In the genomic region with DNA sequence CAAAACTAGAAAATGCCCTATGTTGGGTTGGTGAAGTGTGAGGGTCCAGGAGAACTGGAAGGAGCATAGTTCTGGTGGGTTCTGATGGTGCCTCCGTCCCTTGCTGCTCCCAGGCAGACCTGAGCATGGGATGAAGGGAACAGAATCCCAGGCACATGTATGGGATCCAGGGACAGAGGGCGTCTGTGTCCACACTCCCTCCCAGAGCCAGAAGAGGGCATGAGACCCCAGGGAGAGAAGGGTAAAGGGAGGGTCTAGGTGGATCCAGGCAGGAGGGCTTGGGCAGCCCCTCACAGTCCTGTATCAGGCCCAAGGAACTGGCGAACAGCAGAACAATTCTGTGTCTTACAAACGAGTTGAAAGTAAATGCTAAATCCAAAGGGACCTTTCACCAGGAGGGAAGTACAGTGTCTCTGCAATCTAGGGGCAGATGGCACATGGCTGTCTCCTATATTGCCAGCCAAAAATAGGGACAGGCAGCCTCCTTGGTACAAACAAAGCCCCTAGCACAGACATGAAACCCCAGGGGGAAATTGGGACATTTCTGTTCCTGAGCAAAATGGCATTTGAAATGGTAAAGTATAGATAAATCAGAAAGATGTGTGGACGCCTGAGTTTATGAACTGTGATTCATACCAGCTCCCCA, we compare ENCODE assay signal across 18 cellular contexts. TPM values are rescaled to one million over a fixed set of nuclear protein-coding genes. Genes with fewer than 3 reads are reported as not detected.
A peak's percentile ranks its signal among the peaks of the same experiment; 100 is the strongest.
DNase-seq lines count a peak whose midpoint lies in the region; ATAC-seq and TF ChIP-seq lines count a peak whose summit lies in the region.
"Had no signal": no experiment of that assay in that cellular context is flagged by ENCODE, and none has a peak within 500 bp of the region (broad histone marks: within the 10 kb centered on the region; RNA-seq: fewer than 3 reads in every experiment).

No MANE protein-coding gene starts in this region.

- no peaks in the 10 kb centered on the region for H3K36me3 Mint-ChIP-seq in activated CD4-positive, alpha-beta T cell treated with anti-CD3 and anti-CD28 coated beads, Interleukin-2, amount 10 ng/mL, durations not matched to agents 24 days and 14 days (ENCODE audit: low read depth)
- no peaks in the 10 kb centered on the region for H3K36me3 Mint-ChIP-seq in progenitor cell of endocrine pancreas (ENCODE audit: insufficient read depth)
- H3K36me3 Mint-ChIP-seq: stimulated activated memory B cell treated with anti-CD40 and anti-IgM and Interleukin-4, amounts not matched to agents 10 μg/mL and 1 μg/mL and 100 μg/mL, for 72 hours had no signal

- peak overlapping the region; percentile 46 for H3K27ac Mint-ChIP-seq in activated CD4-positive, alpha-beta T cell treated with anti-CD3 and anti-CD28 coated beads, Interleukin-2, amount 10 ng/mL, durations not matched to agents 24 days and 14 days
- H3K27ac Mint-ChIP-seq in progenitor cell of endocrine pancreas = no peak overlapping the region
- H3K27ac Mint-ChIP-seq: stimulated activated memory B cell treated with anti-CD40 and anti-IgM and Interleukin-4, amounts not matched to agents 10 μg/mL and 1 μg/mL and 100 μg/mL, for 72 hours had no signal

- no peaks in the 10 kb centered on the region for H3K27me3 Mint-ChIP-seq in activated CD4-positive, alpha-beta T cell treated with anti-CD3 and anti-CD28 coated beads, Interleukin-2, amount 10 ng/mL, durations not matched to agents 24 days and 14 days
- peaks cover 65% of the 10 kb centered on the region for H3K27me3 Mint-ChIP-seq in progenitor cell of endocrine pancreas

- no peak overlapping the region for H3K4me3 Mint-ChIP-seq in activated CD4-positive, alpha-beta T cell treated with anti-CD3 and anti-CD28 coated beads, Interleukin-2, amount 10 ng/mL, durations not matched to agents 24 days and 14 days
- H3K4me3 Mint-ChIP-seq in progenitor cell of endocrine pancreas (ENCODE audit: low read depth) = no peak overlapping the region
- H3K4me3 Mint-ChIP-seq: stimulated activated memory B cell treated with anti-CD40 and anti-IgM and Interleukin-4, amounts not matched to agents 10 μg/mL and 1 μg/mL and 100 μg/mL, for 72 hours had no signal

- DNase-seq in activated CD4-positive, alpha-beta T cell treated with anti-CD3 and anti-CD28 coated beads, Interleukin-2, amount 10 ng/mL, durations not matched to agents 24 days and 14 days = no peak
- no peak for DNase-seq in activated CD4-positive, alpha-beta T cell treated with anti-CD3 and anti-CD28 coated beads, Interleukin-2, amount 50 U/mL, for 48 hours
- peak; percentile 23 for DNase-seq in HuH-7.5 (ENCODE audit: low spot score)
- DNase-seq in cerebellum (ENCODE audit: low spot score) = peak; percentile 46
- DNase-seq in progenitor cell of endocrine pancreas (ENCODE audit: low spot score, unreplicated experiment) = no peak
- DNase-seq in central memory CD4-positive, alpha-beta T cell = no peak
- DNase-seq: activated gamma-delta T cell treated with Interleukin-2 at 50 U/mL for 16 hours; body of pancreas; effector CD8-positive, alpha-beta T cell; mesenchymal stem cell; sigmoid colon had no signal

- peaks cover 21% of the 10 kb centered on the region for H3K4me1 Mint-ChIP-seq in activated CD4-positive, alpha-beta T cell treated with anti-CD3 and anti-CD28 coated beads, Interleukin-2, amount 10 ng/mL, durations not matched to agents 24 days and 14 days
- H3K4me1 Mint-ChIP-seq in progenitor cell of endocrine pancreas (ENCODE audit: low read depth) = no peaks in the 10 kb centered on the region

- no peaks in the 10 kb centered on the region for H3K9me3 Mint-ChIP-seq in activated CD4-positive, alpha-beta T cell treated with anti-CD3 and anti-CD28 coated beads, Interleukin-2, amount 10 ng/mL, durations not matched to agents 24 days and 14 days
- no peaks in the 10 kb centered on the region for H3K9me3 Mint-ChIP-seq in progenitor cell of endocrine pancreas (ENCODE audit: low read depth)

- ATAC-seq in HG02840 (IDR thresholded peaks at IDR 0.05; ENCODE audit: low FRiP score, unreplicated experiment) = no peak
- ATAC-seq in GM19328 (IDR thresholded peaks at IDR 0.05; ENCODE audit: unreplicated experiment) = no peak
- ATAC-seq: body of pancreas; stimulated activated memory B cell treated with anti-CD40 and anti-IgM and Interleukin-4, amounts not matched to agents 10 μg/mL and 1 μg/mL and 100 μg/mL, for 72 hours had no signal

- TF ChIP-seq CTCF in progenitor cell of endocrine pancreas (IDR thresholded peaks at IDR 0.05; ENCODE audit: unreplicated experiment) = peak; percentile 43

- intact Hi-C loops in activated CD4-positive, alpha-beta T cell treated with anti-CD3 and anti-CD28 coated beads, Interleukin-2, amount 10 ng/mL, durations not matched to agents 24 days and 14 days (cut with micrococcal nuclease) = no loop called here

RNA-seq across cellular contexts. Expression of gene BPIFA1, which starts 2.5 kb away (rescaled TPM):
- total RNA-seq in activated CD4-positive, alpha-beta T cell treated with anti-CD3 and anti-CD28 coated beads, Interleukin-2, amount 10 ng/mL, durations not matched to agents 24 days and 14 days = not detected in 2 replicates
- not detected for total RNA-seq in cerebellum
- total RNA-seq in progenitor cell of endocrine pancreas = not detected in 2 replicates
- total RNA-seq: body of pancreas, fibroblast of villous mesenchyme, LHCN-M2, sigmoid colon, SJSA1, vagina had no signal

RNA-seq across cellular contexts. Expression of gene BPIFA3, which starts 16.1 kb away (rescaled TPM):
- not detected in 2 replicates for total RNA-seq in activated CD4-positive, alpha-beta T cell treated with anti-CD3 and anti-CD28 coated beads, Interleukin-2, amount 10 ng/mL, durations not matched to agents 24 days and 14 days
- total RNA-seq in cerebellum = not detected
- total RNA-seq in progenitor cell of endocrine pancreas = not detected in 2 replicates
- total RNA-seq: body of pancreas, fibroblast of villous mesenchyme, LHCN-M2, sigmoid colon, SJSA1, vagina had no signal

RNA-seq across cellular contexts. Expression of gene BPIFB1, which starts 49.8 kb away (rescaled TPM):
- total RNA-seq in activated CD4-positive, alpha-beta T cell treated with anti-CD3 and anti-CD28 coated beads, Interleukin-2, amount 10 ng/mL, durations not matched to agents 24 days and 14 days = not detected in 2 replicates
- total RNA-seq in cerebellum (0.45 TPM), progenitor cell of endocrine pancreas (not detected in 2 replicates)
- total RNA-seq: body of pancreas, fibroblast of villous mesenchyme, LHCN-M2, sigmoid colon, SJSA1, vagina had no signal

Comparison
In these comparisons a context has a peak if more than half of its experiments do, and no peak if none do; other contexts are left out.
1. DNase-seq: peak in HuH-7.5 (single experiment) and cerebellum (single experiment); none in activated CD4-positive, alpha-beta T cell treated with anti-CD3 and anti-CD28 coated beads, Interleukin-2, amount 10 ng/mL, durations not matched to agents 24 days and 14 days (single experiment), activated CD4-positive, alpha-beta T cell treated with anti-CD3 and anti-CD28 coated beads, Interleukin-2, amount 50 U/mL, for 48 hours (0 of 2), progenitor cell of endocrine pancreas (single experiment) and central memory CD4-positive, alpha-beta T cell (single experiment).